ENCODE assay signal across 20 cellular contexts in the genomic region with DNA sequence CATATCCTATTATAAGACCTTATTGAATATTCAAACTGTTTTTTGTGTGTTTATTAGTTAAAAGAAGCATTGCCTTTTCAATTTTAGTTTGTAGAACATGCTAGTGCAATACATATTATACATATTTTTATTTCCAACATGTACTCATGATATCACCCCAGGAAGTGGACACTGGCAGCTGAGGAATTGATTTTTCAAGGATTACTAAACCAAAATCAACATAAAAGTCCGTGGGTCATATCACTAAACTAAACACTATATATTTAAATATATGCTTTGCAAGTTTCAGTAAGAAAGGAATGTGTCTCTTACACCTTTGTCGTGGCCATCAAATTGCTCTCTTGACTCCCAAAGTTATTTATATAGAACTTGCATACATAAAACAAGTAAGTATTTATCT.
"Had no signal": no experiment of that assay in that cellular context is flagged by ENCODE, and none has a peak within 500 bp of the region (broad histone marks: within the 10 kb centered on the region; RNA-seq: fewer than 3 reads in every experiment).

No MANE protein-coding gene starts in this region.

- H3K36me3 Mint-ChIP-seq: neural progenitor cell had no signal

- H3K4me1 Mint-ChIP-seq: natural killer cell, neural progenitor cell had no signal

- H3K27ac Mint-ChIP-seq: natural killer cell, neural progenitor cell had no signal

- H3K4me3 ChIP-seq: dorsolateral prefrontal cortex, heart left ventricle, neural progenitor cell, psoas muscle, skin epidermis, stomach, thoracic aorta, transverse colon had no signal

- DNase-seq: cortex of kidney; dorsolateral prefrontal cortex; effector CD8-positive, alpha-beta T cell; heart left ventricle; hippocampal formation; left colon; mammary epithelial cell; natural killer cell; nucleus accumbens; psoas muscle; retina; stimulated activated CD4-positive, alpha-beta T cell treated with anti-CD3 and anti-CD28 coated beads, Interleukin-12 subunit alpha, Interleukin-12 subunit beta, amount 100 ng/mL, for 4 hours; stimulated activated naive CD4-positive, alpha-beta T cell; stomach; substantia nigra; transverse colon had no signal

- ATAC-seq: heart left ventricle, left colon, natural killer cell, psoas muscle, sciatic nerve had no signal

- H3K4me3 Mint-ChIP-seq: natural killer cell, neural progenitor cell had no signal
